15 cellular contexts compared by ENCODE assay signal in the genomic region with DNA sequence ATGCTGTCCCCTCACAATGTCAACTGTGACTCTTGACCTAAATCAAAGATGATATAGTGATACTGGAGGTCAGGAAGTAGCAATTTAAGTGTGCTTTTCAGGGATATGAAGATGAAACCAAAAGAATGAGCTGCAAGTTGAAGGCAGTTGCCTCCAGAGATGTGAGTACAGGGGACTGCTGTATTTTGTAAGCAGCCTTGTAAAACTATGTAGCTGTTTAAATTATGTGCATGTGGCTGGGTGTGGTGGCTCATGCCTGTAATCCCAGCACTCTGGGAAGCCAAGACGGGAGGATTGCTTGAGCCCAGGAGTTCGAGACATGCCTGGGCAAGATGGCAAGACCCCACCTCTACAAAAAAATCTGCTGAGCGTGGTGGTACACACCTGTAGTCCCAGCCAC. TPM values are rescaled to one million over a fixed set of nuclear protein-coding genes. Genes with fewer than 3 reads are reported as not detected.
A peak's percentile ranks its signal among the peaks of the same experiment; 100 is the strongest.
DNase-seq lines count a peak whose midpoint lies in the region; ATAC-seq, FAIRE-seq and TF ChIP-seq lines count a peak whose summit lies in the region.
"Had no signal": no experiment of that assay in that cellular context is flagged by ENCODE, and none has a peak within 500 bp of the region (broad histone marks: within the 10 kb centered on the region; RNA-seq: fewer than 3 reads in every experiment).

No MANE protein-coding gene starts in this region.

- peak overlapping the region; percentile 84 for H3K4ac ChIP-seq in IMR-90 (ENCODE audit: low read depth, low read length)
- H3K4ac ChIP-seq in mesenchymal stem cell (ENCODE audit: low read depth in 1 of 2, low read length in 2 of 2) = no peak overlapping the region

- no peaks in the 10 kb centered on the region for H3K36me3 ChIP-seq in IMR-90 (ENCODE audit: control insufficient read depth, insufficient read depth, low read length)
- no peaks in the 10 kb centered on the region for H3K36me3 ChIP-seq in adipocyte (ENCODE audit: control insufficient read depth, insufficient read depth, low read length, severe bottlenecking)
- no peaks in the 10 kb centered on the region for H3K36me3 ChIP-seq in mesenchymal stem cell (ENCODE audit: control insufficient read depth in 1 of 2, insufficient read depth in 2 of 2, low read depth in 1 of 2, low read length in 2 of 2)
- H3K36me3 ChIP-seq: colonic mucosa, left lung, ovary had no signal

- H2BK12ac ChIP-seq in mesenchymal stem cell (ENCODE audit: low read length in 2 of 2) = no peak overlapping the region

- no peaks in the 10 kb centered on the region for H3K9me1 ChIP-seq in IMR-90 (ENCODE audit: insufficient read depth, low read length)

- 0 out of 2 replicates have a peak overlapping the region, but pooled peaks have one; percentile 17 for H3K18ac ChIP-seq in IMR-90 (ENCODE audit: low read depth, low read length)
- H3K18ac ChIP-seq in mesenchymal stem cell (ENCODE audit: low read depth in 1 of 2, low read length in 2 of 2) = no peak overlapping the region

- peaks cover 8% of the 10 kb centered on the region for H3K9me3 Mint-ChIP-seq in activated T-cell treated with anti-CD3 and anti-CD28 coated beads, Interleukin-2, amount 50 U/mL, for 24 hours

- H3K23ac ChIP-seq in IMR-90 (ENCODE audit: low read depth, low read length) (peak overlapping the region; percentile 37; the same call in 1 of the 2 replicates), mesenchymal stem cell (ENCODE audit: low read length in 2 of 2) (no peak overlapping the region)

- no TSS peak for BruUV-seq in IMR-90 (replicated peaks; lab: Mats Ljungman, UMichigan)

- H3K27me3 ChIP-seq in IMR-90 (ENCODE audit: control insufficient read depth, insufficient read depth, low read length) (no peaks in the 10 kb centered on the region), adipocyte (replicated peaks; ENCODE audit: control insufficient read depth, insufficient read depth, low read length) (no peaks in the 10 kb centered on the region), mesenchymal stem cell (ENCODE audit: control insufficient read depth in 1 of 2, insufficient read depth in 1 of 2, low read length in 2 of 2) (peaks cover 0 to 6% of the 10 kb centered on the region in 2 experiments)
- H3K27me3 ChIP-seq: colonic mucosa, left lung, ovary had no signal

- H3K4me3 ChIP-seq in IMR-90 (ENCODE audit: insufficient read depth, low read depth, low read length) (no peak overlapping the region), adipocyte (ENCODE audit: low read length) (no peak overlapping the region), mesenchymal stem cell (ENCODE audit: insufficient read depth in 1 of 2, low read depth in 1 of 2, low read length in 2 of 2) (no peak overlapping the region)
- H3K4me3 ChIP-seq: colonic mucosa, left lung, ovary had no signal

- in situ Hi-C loops in IMR-90 (cut with MboI; ENCODE audit: low sequenced_read_pairs) = loop anchor here (25.0 kb wide), 1 partner anchor 266 kb away; no protein-coding TSS in a partner anchor

- no peak overlapping the region for H3K9ac ChIP-seq in IMR-90 (ENCODE audit: low read depth, low read length)
- H3K9ac ChIP-seq in adipocyte (ENCODE audit: low read length) = no peak overlapping the region
- no peak overlapping the region for H3K9ac ChIP-seq in mesenchymal stem cell (ENCODE audit: low read length)

- POLR2A ChIA-PET in IMR-90 (lab: Charles Lee; ENCODE audit: unreplicated experiment) = no interaction called here

- intact Hi-C loops in IMR-90 (cut with micrococcal nuclease) = no loop called here

- H2AFZ ChIP-seq in IMR-90 (replicated peaks; ENCODE audit: low read length, poor library complexity) = peak overlapping the region; percentile 59
- no peak overlapping the region for H2AFZ ChIP-seq in mesenchymal stem cell (ENCODE audit: low read depth, low read length)

- no peaks in the 10 kb centered on the region for H3K36me3 Mint-ChIP-seq in activated T-cell treated with anti-CD3 and anti-CD28 coated beads, Interleukin-2, amount 50 U/mL, for 24 hours (ENCODE audit: low read depth)

- TF ChIP-seq POLR2A in IMR-90 (IDR thresholded peaks at IDR 0.05; ENCODE audit: low read depth, low read length) = no peak

- H4K8ac ChIP-seq in IMR-90 (ENCODE audit: low read depth in 2 of 2, low read length in 2 of 2) (peak overlapping the region in 1 of 2 experiments; percentile 85; a peak in 2 of 4 replicates), mesenchymal stem cell (ENCODE audit: low read length) (peak overlapping the region; percentile 12)

- peak overlapping the region; percentile 39; the same call in 1 of the 2 replicates for H2AK5ac ChIP-seq in IMR-90 (ENCODE audit: low read depth, low read length)
- no peak overlapping the region for H2AK5ac ChIP-seq in mesenchymal stem cell (ENCODE audit: low read length, severe bottlenecking)

- DNase-seq in activated T-cell treated with anti-CD3 and anti-CD28 coated beads, Interleukin-2, amount 50 U/mL, for 24 hours = no peak
- DNase-seq in activated T-cell treated with anti-CD3 and anti-CD28 coated beads for 4 hours = no peak
- no peak for DNase-seq in IMR-90
- DNase-seq in adipocyte (ENCODE audit: low read depth) = peak; percentile 43
- no peak for DNase-seq in mesenchymal stem cell
- no peak for DNase-seq in kidney tubule cell (ENCODE audit: low spot score)
- DNase-seq in stimulated activated CD4-positive, alpha-beta T cell treated with anti-CD3 and anti-CD28 coated beads, Interleukin-1b, Interleukin-23, amount 100 ng/mL, for 48 hours = no peak
- DNase-seq in urothelium cell line (ENCODE audit: low spot score) = no peak
- DNase-seq: activated gamma-delta T cell, colonic mucosa, NCI-H1048, NCI-H526, ovary had no signal

- H3K4me1 ChIP-seq in IMR-90 (ENCODE audit: control insufficient read depth, insufficient read depth, low read length) (peaks cover 7% of the 10 kb centered on the region; the same call in 1 of the 2 replicates), adipocyte (ENCODE audit: control insufficient read depth, insufficient read depth, low read length) (peaks cover 15% of the 10 kb centered on the region), mesenchymal stem cell (ENCODE audit: control insufficient read depth, insufficient read depth, low read depth, low read length) (peaks cover 4% of the 10 kb centered on the region)
- H3K4me1 ChIP-seq: colonic mucosa had no signal

- no peak for TF ChIP-seq CTCF in IMR-90 (conservative IDR thresholded peaks at IDR 0.05; ENCODE audit: low read depth, low read length)

- peak overlapping the region; percentile 34 for H3K27ac Mint-ChIP-seq in activated T-cell treated with anti-CD3 and anti-CD28 coated beads, Interleukin-2, amount 50 U/mL, for 24 hours

- H3K9me3 ChIP-seq in IMR-90 (ENCODE audit: control insufficient read depth, insufficient read depth, low read length) (no peaks in the 10 kb centered on the region), adipocyte (ENCODE audit: control insufficient read depth, low read length) (no peaks in the 10 kb centered on the region), mesenchymal stem cell (ENCODE audit: control insufficient read depth, low read length) (no peaks in the 10 kb centered on the region)
- H3K9me3 ChIP-seq: colonic mucosa, left lung, ovary had no signal

- H3K27ac ChIP-seq in IMR-90 (ENCODE audit: insufficient read depth, low read length) (peak overlapping the region; percentile 30; the same call in 1 of the 2 replicates), mesenchymal stem cell (ENCODE audit: low read length, poor library complexity, severe bottlenecking) (no peak overlapping the region)
- H3K27ac ChIP-seq: colonic mucosa, ovary had no signal

- H2BK15ac ChIP-seq in IMR-90 (ENCODE audit: low read depth, low read length) (no peak overlapping the region; the same call in 2 of the 3 replicates), mesenchymal stem cell (ENCODE audit: low read depth, poor library complexity, severe bottlenecking) (no peak overlapping the region)

- H2BK120ac ChIP-seq in IMR-90 (ENCODE audit: low read depth, low read length) (peak overlapping the region; percentile 66; the same call in 1 of the 2 replicates), mesenchymal stem cell (ENCODE audit: low read depth, low read length) (no peak overlapping the region)

- ATAC-seq in IMR-90 (ENCODE audit: low read depth) = peak; percentile 57
- ATAC-seq: Panc1 had no signal

- H2AK9ac ChIP-seq in IMR-90 (replicated peaks; ENCODE audit: low read depth, low read length, poor library complexity) = peak overlapping the region; percentile 23

- H2BK20ac ChIP-seq in IMR-90 (ENCODE audit: low read depth, low read length) = peak overlapping the region; percentile 54; the same call in 1 of the 2 replicates

- no peak for TF ChIP-seq RAD21 in IMR-90 (IDR thresholded peaks at IDR 0.05; ENCODE audit: low read length)

- CTCF ChIA-PET in IMR-90 (lab: Yijun Ruan, JAX) = no interaction called here

- dilution Hi-C loops in IMR-90 (cut with HindIII; ENCODE audit: low sequenced_read_pairs, unreplicated experiment) = no loop called here

- H3K14ac ChIP-seq in IMR-90 (replicated peaks; ENCODE audit: low read depth, low read length) = peak overlapping the region; percentile 90
- no peak overlapping the region for H3K14ac ChIP-seq in mesenchymal stem cell (ENCODE audit: low read length in 2 of 2)

- H4K5ac ChIP-seq in IMR-90 (ENCODE audit: low read depth, low read length) = peak overlapping the region; percentile 67

- no peaks in the 10 kb centered on the region for H3K27me3 Mint-ChIP-seq in activated T-cell treated with anti-CD3 and anti-CD28 coated beads, Interleukin-2, amount 50 U/mL, for 24 hours

- H3K4me2 ChIP-seq in IMR-90 (ENCODE audit: low read depth, low read length) (no peak overlapping the region), mesenchymal stem cell (ENCODE audit: low read length, poor library complexity, severe bottlenecking) (no peak overlapping the region)

- no peak overlapping the region for H3K56ac ChIP-seq in IMR-90 (ENCODE audit: extremely low read depth, insufficient read depth, low read length)

- H3K79me1 ChIP-seq in IMR-90 (ENCODE audit: low read depth in 1 of 2, low read length in 2 of 2) (no peaks in the 10 kb centered on the region), mesenchymal stem cell (replicated peaks; ENCODE audit: low read length, poor library complexity, severe bottlenecking) (no peaks in the 10 kb centered on the region)

- H4K20me1 ChIP-seq in IMR-90 (ENCODE audit: insufficient read depth, low read length) = no peaks in the 10 kb centered on the region

- no peak for FAIRE-seq in urothelium cell line (lab: Jason Lieb, UNC)

- peaks cover 9% of the 10 kb centered on the region for H3K4me1 Mint-ChIP-seq in activated T-cell treated with anti-CD3 and anti-CD28 coated beads, Interleukin-2, amount 50 U/mL, for 24 hours (ENCODE audit: low read depth)

- H3K4me3 Mint-ChIP-seq in activated T-cell treated with anti-CD3 and anti-CD28 coated beads, Interleukin-2, amount 50 U/mL, for 24 hours = no peak overlapping the region

- H4K91ac ChIP-seq in IMR-90 (ENCODE audit: insufficient read depth, low read depth, low read length) (peak overlapping the region; percentile 27; the same call in 1 of the 2 replicates), mesenchymal stem cell (ENCODE audit: low read length) (no peak overlapping the region)

- 60% methylated on average over 1 of the region's 3 CpGs; no CpG with 5 or more reads in 1 of the 2 experiments for WGBS in IMR-90 (ENCODE audit: extremely low coverage in 2 of 2, insufficient read length in 1 of 2), 2 experiments
- WGBS in mesenchymal stem cell = 78% methylated on average over 3 of the region's 3 CpGs

- peak overlapping the region; percentile 41 for H2BK5ac ChIP-seq in IMR-90 (ENCODE audit: low read depth, low read length, poor library complexity, severe bottlenecking)
- no peak overlapping the region for H2BK5ac ChIP-seq in mesenchymal stem cell (ENCODE audit: low read depth, low read length, poor library complexity, severe bottlenecking)

RNA-seq across cellular contexts. Expression of a gene that starts 15.1 kb away (rescaled TPM):
- total RNA-seq in IMR-90 (2012; rRNA removed) = 33.3 and 36.9 TPM in 2 replicates
- polyA plus RNA-seq in IMR-90 (2012; rRNA removed) = 38.5 and 46.1 TPM in 2 replicates
- 48.6 and 56.4 TPM in 2 replicates for polyA plus RNA-seq in IMR-90 (2012; cell fraction: cytosol; rRNA removed)
- 120 and 143 TPM in 2 replicates for polyA plus RNA-seq in IMR-90 (2012; cell fraction: nucleus; rRNA removed; ENCODE audit: low replicate concordance)
- 26.1 TPM for polyA plus RNA-seq in mesenchymal stem cell (2013, experiment 1 of 2)
- polyA plus RNA-seq in mesenchymal stem cell (2013, experiment 2 of 2) = 25.8 TPM

RNA-seq across cellular contexts. Expression of a gene that starts 21.6 kb away (rescaled TPM):
- total RNA-seq in IMR-90 (2012; rRNA removed) = 8.9 and 9.0 TPM in 2 replicates
- 37.2 and 45.3 TPM in 2 replicates for polyA plus RNA-seq in IMR-90 (2012; rRNA removed)
- polyA plus RNA-seq in IMR-90 (2012; cell fraction: cytosol; rRNA removed) = 20.8 and 21.2 TPM in 2 replicates
- 229 and 480 TPM in 2 replicates for polyA plus RNA-seq in IMR-90 (2012; cell fraction: nucleus; rRNA removed; ENCODE audit: low replicate concordance)
- 25.7 TPM for polyA plus RNA-seq in mesenchymal stem cell (2013, experiment 1 of 2)
- polyA plus RNA-seq in mesenchymal stem cell (2013, experiment 2 of 2) = 26.3 TPM
